ENCODE assay signal across 8 cellular contexts in genomic region chr14:81170104-81170828, GRCh38. TPM values are rescaled to one million over a fixed set of nuclear protein-coding genes. Genes with fewer than 3 reads are reported as not detected.
DNase-seq lines count a peak whose midpoint lies in the region; ATAC-seq and TF ChIP-seq lines count a peak whose summit lies in the region.

No MANE protein-coding gene starts in this region.

- no TSS peak for BruUV-seq in Caco-2 (replicated peaks; lab: Mats Ljungman, UMichigan)

- no peaks in the 10 kb centered on the region for H3K4me1 ChIP-seq in Caco-2
- no peaks in the 10 kb centered on the region for H3K4me1 ChIP-seq in endodermal cell (ENCODE audit: control insufficient read depth, insufficient read depth, low read length)
- peaks cover 7% of the 10 kb centered on the region for H3K4me1 ChIP-seq in mesodermal cell (ENCODE audit: control insufficient read depth, insufficient read depth, low read length, poor library complexity, severe bottlenecking)

- peak; percentile 76 to 86 for TF ChIP-seq CTCF in Caco-2 (IDR thresholded peaks at IDR 0.05; ENCODE audit: insufficient read depth in 1 of 2, low read depth in 1 of 2, low read length in 1 of 2, severe bottlenecking in 1 of 2, unreplicated experiment in 1 of 2)
- TF ChIP-seq CTCF in GM20000 (IDR thresholded peaks at IDR 0.05; ENCODE audit: extremely low read depth, missing control alignments), result peak; percentile 72
- peak; percentile 92 for TF ChIP-seq CTCF in endodermal cell (conservative IDR thresholded peaks at IDR 0.05)

- H3K36me3 Mint-ChIP-seq in Caco-2 (ENCODE audit: insufficient read depth, unreplicated experiment) (peaks cover 6% of the 10 kb centered on the region), endodermal cell (ENCODE audit: low read depth) (peaks cover 6% of the 10 kb centered on the region)
- peaks cover 2% of the 10 kb centered on the region for H3K36me3 Mint-ChIP-seq in activated CD8-positive, alpha-beta memory T cell treated with anti-CD3 and anti-CD28 coated beads, Interleukin-2, amount 10 ng/mL, durations not matched to agents 7 days and 5 days

- peak overlapping the region; percentile 84 for H3K9ac ChIP-seq in endodermal cell (ENCODE audit: extremely low read depth, low read length, poor library complexity, severe bottlenecking)

- peak overlapping the region; percentile 81 for H3K4me3 Mint-ChIP-seq in Caco-2 (ENCODE audit: unreplicated experiment)
- peak overlapping the region; percentile 90 for H3K4me3 Mint-ChIP-seq in activated CD8-positive, alpha-beta memory T cell treated with anti-CD3 and anti-CD28 coated beads, Interleukin-2, amount 10 ng/mL, durations not matched to agents 7 days and 5 days
- peak overlapping the region; percentile 88 for H3K4me3 Mint-ChIP-seq in endodermal cell

- peak; percentile 99 for ATAC-seq in activated CD8-positive, alpha-beta memory T cell treated with anti-CD3 and anti-CD28 coated beads, Interleukin-2, amount 10 ng/mL, durations not matched to agents 7 days and 5 days

- H3K27me3 Mint-ChIP-seq in Caco-2 (ENCODE audit: insufficient read depth, unreplicated experiment) (no peaks in the 10 kb centered on the region), endodermal cell (ENCODE audit: insufficient read depth) (peaks cover 4% of the 10 kb centered on the region)
- no peaks in the 10 kb centered on the region for H3K27me3 Mint-ChIP-seq in activated CD8-positive, alpha-beta memory T cell treated with anti-CD3 and anti-CD28 coated beads, Interleukin-2, amount 10 ng/mL, durations not matched to agents 7 days and 5 days

- H3K9me3 Mint-ChIP-seq in Caco-2 (ENCODE audit: unreplicated experiment) (no peaks in the 10 kb centered on the region), endodermal cell (no peaks in the 10 kb centered on the region)
- no peaks in the 10 kb centered on the region for H3K9me3 Mint-ChIP-seq in activated CD8-positive, alpha-beta memory T cell treated with anti-CD3 and anti-CD28 coated beads, Interleukin-2, amount 10 ng/mL, durations not matched to agents 7 days and 5 days (ENCODE audit: low read depth)

- DNase-seq in Caco-2, result peak; percentile 88 to 89
- DNase-seq in GM20000 (ENCODE audit: low spot score), result peak; percentile 81
- peak; percentile 78 for DNase-seq in HT-29 (ENCODE audit: low spot score)
- DNase-seq in NK-92 treated with Interleukin-12 subunit alpha and Interleukin-12 subunit beta, amount 100 ng/mL, for 24 hours (lab: John Stamatoyannopoulos, UW), result peak; percentile 74
- peak; percentile 93 for DNase-seq in activated CD8-positive, alpha-beta memory T cell treated with anti-CD3 and anti-CD28 coated beads, Interleukin-2, amount 10 ng/mL, durations not matched to agents 7 days and 5 days
- DNase-seq in endodermal cell, result peak; percentile 94
- peak; percentile 75 to 82 for DNase-seq in stimulated activated CD8-positive, alpha-beta memory T cell treated with anti-CD3 and anti-CD28 coated beads, Interleukin-15, amount 100 ng/mL, for 4 hours (ENCODE audit: low read depth in 2 of 2)

- H3K27ac Mint-ChIP-seq in Caco-2 (ENCODE audit: unreplicated experiment), result peak overlapping the region; percentile 86
- H3K27ac Mint-ChIP-seq in activated CD8-positive, alpha-beta memory T cell treated with anti-CD3 and anti-CD28 coated beads, Interleukin-2, amount 10 ng/mL, durations not matched to agents 7 days and 5 days, result peak overlapping the region; percentile 95
- H3K27ac Mint-ChIP-seq in endodermal cell, result peak overlapping the region; percentile 98

- H3K4me1 Mint-ChIP-seq in Caco-2 (ENCODE audit: low read depth, unreplicated experiment), result no peaks in the 10 kb centered on the region
- peaks cover 36% of the 10 kb centered on the region for H3K4me1 Mint-ChIP-seq in activated CD8-positive, alpha-beta memory T cell treated with anti-CD3 and anti-CD28 coated beads, Interleukin-2, amount 10 ng/mL, durations not matched to agents 7 days and 5 days
- H3K4me1 Mint-ChIP-seq in endodermal cell, result peaks cover 12% of the 10 kb centered on the region

- POLR2A ChIA-PET in Caco-2 (lab: Charles Lee), result interaction anchor here (0.6 to 1.0 kb wide), 5 partner anchors 8 to 174 kb away, joined by 3 to 5 read pairs (median 3); partner anchors contain the start of gene GTF2A1

- H3K27ac ChIP-seq in endodermal cell (ENCODE audit: low read depth, low read length), result peak overlapping the region; percentile 91
- H3K27ac ChIP-seq in mesodermal cell (ENCODE audit: low read depth, low read length, severe bottlenecking), result peak overlapping the region; percentile 94

- CTCF ChIA-PET in Caco-2 (lab: Charles Lee), result interaction anchor here (0.7 to 1.4 kb wide), 5 partner anchors 11 to 183 kb away, joined by 3 to 14 read pairs (median 3); no protein-coding TSS in a partner anchor
- CTCF ChIA-PET in activated CD8-positive, alpha-beta memory T cell treated with anti-CD3 and anti-CD28 coated beads, Interleukin-2, amount 10 ng/mL, durations not matched to agents 7 days and 5 days (lab: Charles Lee), result interaction anchor here (0.5 to 2.9 kb wide), 28 partner anchors 9 to 1136 kb away, joined by 3 to 20 read pairs (median 6); partner anchors contain the start of genes CEP128, GTF2A1 and TSHR

- 9 to 40% methylated on average over 2 to 28 of the region's 28 CpGs for WGBS in endodermal cell (ENCODE audit: insufficient coverage in 1 of 2, insufficient read length in 1 of 2), 2 experiments
- WGBS in mesodermal cell (ENCODE audit: insufficient coverage in 2 of 2), 2 experiments, result 21 to 27% methylated on average over 16 to 24 of the region's 28 CpGs

- intact Hi-C loops in Caco-2 (cut with micrococcal nuclease; ENCODE audit: unreplicated experiment), result loop anchor here (1.0 to 2.0 kb wide), 3 partner anchors 174 to 295 kb away; no protein-coding TSS in a partner anchor

- H3K36me3 ChIP-seq in Caco-2 (ENCODE audit: control insufficient read depth, insufficient read depth, low read length) (no peaks in the 10 kb centered on the region), endodermal cell (ENCODE audit: control insufficient read depth, insufficient read depth, low read length) (peaks cover 4% of the 10 kb centered on the region), mesodermal cell (ENCODE audit: control insufficient read depth, insufficient read depth, low read length) (no peaks in the 10 kb centered on the region)

- H3K27me3 ChIP-seq in Caco-2 (replicated peaks; ENCODE audit: control insufficient read depth, insufficient read depth, low read length) (no peaks in the 10 kb centered on the region), endodermal cell (ENCODE audit: control insufficient read depth, insufficient read depth, low read length, poor library complexity, severe bottlenecking) (no peaks in the 10 kb centered on the region)

- H3K4me3 ChIP-seq in Caco-2 (ENCODE audit: low read depth, low read length) (peak overlapping the region; percentile 64), endodermal cell (ENCODE audit: low read length) (peak overlapping the region; percentile 80), mesodermal cell (ENCODE audit: extremely low read depth, insufficient read depth, low read length, poor library complexity, severe bottlenecking) (peak overlapping the region; percentile 41)

- H3K9me3 ChIP-seq in Caco-2 (no peaks in the 10 kb centered on the region), endodermal cell (ENCODE audit: control insufficient read depth, low read length) (no peaks in the 10 kb centered on the region), mesodermal cell (ENCODE audit: control insufficient read depth, low read length) (no peaks in the 10 kb centered on the region)

RNA-seq across cellular contexts. Expression of gene GTF2A1, which starts 50.5 kb away (rescaled TPM):
- total RNA-seq in Caco-2 (2022), result 35.1 and 42.7 TPM in 2 replicates
- 15.4 and 17.7 TPM in 2 replicates for total RNA-seq in HT-29 (2014; rRNA removed; shearing (Covaris generic))
- 10 to 100 TPM; 32.2 to 34.7 TPM for total RNA-seq in activated CD8-positive, alpha-beta memory T cell treated with anti-CD3 and anti-CD28 coated beads, Interleukin-2, amount 10 ng/mL, durations not matched to agents 7 days and 5 days
- total RNA-seq in endodermal cell, result 10 to 100 TPM; 34.3 to 34.4 TPM
- polyA plus RNA-seq in endodermal cell (2013, experiment 1 of 2), result 31.2 TPM
- 38.5 TPM for polyA plus RNA-seq in endodermal cell (2013, experiment 2 of 2)
- polyA plus RNA-seq in mesodermal cell (2013, experiment 1 of 2), result 32.1 TPM
- 28.0 TPM for polyA plus RNA-seq in mesodermal cell (2013, experiment 2 of 2)

Comparison
In these comparisons a context has a peak if more than half of its experiments do, and no peak if none do; other contexts are left out.
1. Peak in every context shown above with its lines: DNase-seq, ATAC-seq, H3K4me3 ChIP-seq and H3K27ac ChIP-seq.